ENCODE assay signal across 27 cellular contexts in genomic region chr5:168658394-168658793, GRCh38.
A peak's percentile ranks its signal among the peaks of the same experiment; 100 is the strongest.
DNase-seq lines count a peak whose midpoint lies in the region; ATAC-seq and TF ChIP-seq lines count a peak whose summit lies in the region.
"Had no signal": no experiment of that assay in that cellular context is flagged by ENCODE, and none has a peak within 500 bp of the region (broad histone marks: within the 10 kb centered on the region; RNA-seq: fewer than 3 reads in every experiment).

No MANE protein-coding gene starts in this region.

- H3K27me3 Mint-ChIP-seq in GM23338 (ENCODE audit: insufficient read depth, low read depth, poor library complexity) = peaks cover 1% of the 10 kb centered on the region
- H3K27me3 Mint-ChIP-seq in WTC11 (ENCODE audit: low read depth) = no peaks in the 10 kb centered on the region
- H3K27me3 Mint-ChIP-seq in endothelial cell (ENCODE audit: unreplicated experiment) = no peaks in the 10 kb centered on the region
- H3K27me3 Mint-ChIP-seq in activated CD4-positive, alpha-beta memory T cell treated with anti-CD3 and anti-CD28 coated beads for 36 hours = no peaks in the 10 kb centered on the region

- H3K4me1 ChIP-seq in GM23338 (ENCODE audit: insufficient read depth) (peaks cover 4% of the 10 kb centered on the region; the same call in 1 of the 2 replicates), foreskin keratinocyte (peaks cover 11% of the 10 kb centered on the region), mucosa of rectum (ENCODE audit: control insufficient read depth in 2 of 2, insufficient read depth in 2 of 2, low read length in 2 of 2) (peaks cover 47 to 53% of the 10 kb centered on the region in 2 donors)
- H3K4me1 ChIP-seq: lower lobe of right lung, upper lobe of left lung had no signal

- H3K4me3 ChIP-seq in GM23338 = no peak overlapping the region
- no peak overlapping the region for H3K4me3 ChIP-seq in mucosa of rectum (ENCODE audit: low read length in 2 of 2)
- H3K4me3 ChIP-seq: BLaER1, lower lobe of right lung, smooth muscle cell, upper lobe of left lung had no signal

- H3K27ac Mint-ChIP-seq in GM23338 = no peak overlapping the region
- H3K27ac Mint-ChIP-seq in WTC11 = no peak overlapping the region
- no peak overlapping the region for H3K27ac Mint-ChIP-seq in endothelial cell (ENCODE audit: unreplicated experiment)
- no peak overlapping the region for H3K27ac Mint-ChIP-seq in activated CD4-positive, alpha-beta memory T cell treated with anti-CD3 and anti-CD28 coated beads for 36 hours
- H3K27ac Mint-ChIP-seq: activated CD8-positive, alpha-beta T cell treated with anti-CD3 and anti-CD28 coated beads for 36 hours; activated naive CD4-positive, alpha-beta T cell treated with anti-CD3 and anti-CD28 coated beads, Interleukin-2, amount 50 U/mL, for 24 hours; activated T-helper 2 cell treated with anti-CD3 and anti-CD28 coated beads, Interferon-gamma antibody, Interleukin-2, Interleukin-4, amounts not matched to agents 10 μg/mL and 5 μg/mL and 100 μg/mL, durations not matched to agents 14 hours and 24 hours and 36 hours; endodermal cell had no signal

- H3K4me3 Mint-ChIP-seq in GM23338 = no peak overlapping the region
- no peak overlapping the region for H3K4me3 Mint-ChIP-seq in WTC11
- no peak overlapping the region for H3K4me3 Mint-ChIP-seq in endothelial cell (ENCODE audit: unreplicated experiment)
- no peak overlapping the region for H3K4me3 Mint-ChIP-seq in activated CD4-positive, alpha-beta memory T cell treated with anti-CD3 and anti-CD28 coated beads for 36 hours
- H3K4me3 Mint-ChIP-seq: activated CD8-positive, alpha-beta T cell treated with anti-CD3 and anti-CD28 coated beads for 36 hours; activated naive CD4-positive, alpha-beta T cell treated with anti-CD3 and anti-CD28 coated beads, Interleukin-2, amount 50 U/mL, for 24 hours; endodermal cell had no signal

- peak overlapping the region in 1 of 2 donors; percentile 8 for H3K9ac ChIP-seq in mucosa of rectum (ENCODE audit: low read depth in 1 of 2, low read length in 2 of 2)
- H3K9ac ChIP-seq: BLaER1 had no signal

- H3K9me2 ChIP-seq in GM23338 (ENCODE audit: insufficient read depth) = no peaks in the 10 kb centered on the region

- TF ChIP-seq CTCF in GM23338 (conservative IDR thresholded peaks at IDR 0.05; ENCODE audit: low read depth in 2 of 2) = no peak
- no peak for TF ChIP-seq CTCF in WTC11 (IDR thresholded peaks at IDR 0.05)
- no peak for TF ChIP-seq CTCF in foreskin keratinocyte (conservative IDR thresholded peaks at IDR 0.05)
- TF ChIP-seq CTCF in endothelial cell (IDR thresholded peaks at IDR 0.05; ENCODE audit: unreplicated experiment) = no peak

- no peaks in the 10 kb centered on the region for H3K9me3 Mint-ChIP-seq in GM23338
- no peaks in the 10 kb centered on the region for H3K9me3 Mint-ChIP-seq in WTC11
- no peaks in the 10 kb centered on the region for H3K9me3 Mint-ChIP-seq in endothelial cell (ENCODE audit: unreplicated experiment)
- no peaks in the 10 kb centered on the region for H3K9me3 Mint-ChIP-seq in activated CD4-positive, alpha-beta memory T cell treated with anti-CD3 and anti-CD28 coated beads for 36 hours
- H3K9me3 Mint-ChIP-seq: activated CD8-positive, alpha-beta T cell treated with anti-CD3 and anti-CD28 coated beads for 36 hours; activated naive CD4-positive, alpha-beta T cell treated with anti-CD3 and anti-CD28 coated beads, Interleukin-2, amount 50 U/mL, for 24 hours; activated T-helper 2 cell treated with anti-CD3 and anti-CD28 coated beads, Interferon-gamma antibody, Interleukin-2, Interleukin-4, amounts not matched to agents 10 μg/mL and 5 μg/mL and 100 μg/mL, durations not matched to agents 14 hours and 24 hours and 36 hours; endodermal cell had no signal

- H2AFZ ChIP-seq in GM23338 = 0 out of 2 replicates have a peak overlapping the region, but pooled peaks have one; percentile 56

- H3K27ac ChIP-seq in GM23338 (ENCODE audit: low read depth) (no peak overlapping the region), foreskin keratinocyte (no peak overlapping the region), mucosa of rectum (ENCODE audit: low read depth in 2 of 2, low read length in 2 of 2) (peak overlapping the region; percentile 80 to 86)
- H3K27ac ChIP-seq: BLaER1, lower lobe of right lung, upper lobe of left lung had no signal

- H3K27me3 ChIP-seq in GM23338 (ENCODE audit: insufficient read depth) = no peaks in the 10 kb centered on the region
- H3K27me3 ChIP-seq in foreskin keratinocyte = no peaks in the 10 kb centered on the region
- H3K27me3 ChIP-seq in mucosa of rectum (ENCODE audit: control insufficient read depth in 2 of 2, insufficient read depth in 2 of 2, low read length in 2 of 2) = no peaks in the 10 kb centered on the region
- H3K27me3 ChIP-seq: BLaER1, upper lobe of left lung had no signal

- no peaks in the 10 kb centered on the region for H3K79me2 ChIP-seq in GM23338 (replicated peaks; ENCODE audit: insufficient read depth)

- no peak overlapping the region for H3K4me2 ChIP-seq in GM23338
- H3K4me2 ChIP-seq: BLaER1, smooth muscle cell had no signal

- H3K36me3 ChIP-seq in GM23338 (ENCODE audit: insufficient read depth) = no peaks in the 10 kb centered on the region
- no peaks in the 10 kb centered on the region for H3K36me3 ChIP-seq in mucosa of rectum (ENCODE audit: control insufficient read depth in 2 of 2, insufficient read depth in 2 of 2, low read length in 2 of 2)
- H3K36me3 ChIP-seq: BLaER1, lower lobe of right lung, upper lobe of left lung had no signal

- peaks cover 14% of the 10 kb centered on the region for H3K4me1 Mint-ChIP-seq in GM23338
- peaks cover 15% of the 10 kb centered on the region for H3K4me1 Mint-ChIP-seq in WTC11
- peaks cover 12% of the 10 kb centered on the region for H3K4me1 Mint-ChIP-seq in endothelial cell (ENCODE audit: unreplicated experiment)
- peaks cover 1% of the 10 kb centered on the region for H3K4me1 Mint-ChIP-seq in activated CD4-positive, alpha-beta memory T cell treated with anti-CD3 and anti-CD28 coated beads for 36 hours (ENCODE audit: low read depth)
- H3K4me1 Mint-ChIP-seq: activated naive CD4-positive, alpha-beta T cell treated with anti-CD3 and anti-CD28 coated beads, Interleukin-2, amount 50 U/mL, for 24 hours had no signal

- H3K36me3 Mint-ChIP-seq in GM23338 (ENCODE audit: low read depth) (no peaks in the 10 kb centered on the region), WTC11 (no peaks in the 10 kb centered on the region), endothelial cell (ENCODE audit: low read depth, unreplicated experiment) (no peaks in the 10 kb centered on the region)
- H3K36me3 Mint-ChIP-seq in activated CD4-positive, alpha-beta memory T cell treated with anti-CD3 and anti-CD28 coated beads for 36 hours = no peaks in the 10 kb centered on the region
- H3K36me3 Mint-ChIP-seq: activated naive CD4-positive, alpha-beta T cell treated with anti-CD3 and anti-CD28 coated beads, Interleukin-2, amount 50 U/mL, for 24 hours had no signal

- DNase-seq in GM23338 (ENCODE audit: low spot score) (no peak), WTC11 (ENCODE audit: low spot score) (no peak), foreskin keratinocyte (peak; percentile 61 to 81), NCI-H524 (lab: John Stamatoyannopoulos, UW) (no peak), endothelial cell (ENCODE audit: low spot score) (no peak)
- DNase-seq in activated CD4-positive, alpha-beta memory T cell treated with anti-CD3 and anti-CD28 coated beads for 36 hours = no peak
- DNase-seq: activated CD8-positive, alpha-beta T cell treated with anti-CD3 and anti-CD28 coated beads for 36 hours; amygdala; cortex of kidney; endodermal cell; IMR-90; islet precursor cell; lower lobe of right lung; NCI-H1694 treated with DMSO at 0.1 percent for 48 hours; NCI-H2171 treated with DMSO at 0.1 percent for 48 hours; NCI-H524 treated with DMSO at 0.1 percent for 48 hours; occipital lobe; stimulated activated CD4-positive, alpha-beta T cell treated with anti-CD3 and anti-CD28 coated beads, Interleukin-1b, Interleukin-23, amount 100 ng/mL, for 48 hours; upper lobe of left lung had no signal

- no peaks in the 10 kb centered on the region for H3K9me3 ChIP-seq in mucosa of rectum (ENCODE audit: control insufficient read depth in 2 of 2, low read length in 2 of 2)
- H3K9me3 ChIP-seq: BLaER1, lower lobe of right lung, upper lobe of left lung had no signal

- POLR2A ChIA-PET in WTC11 (lab: Charles Lee) = no interaction called here
- POLR2A ChIA-PET in activated CD4-positive, alpha-beta memory T cell treated with anti-CD3 and anti-CD28 coated beads for 36 hours (lab: Charles Lee) = no interaction called here

- H4K20me1 ChIP-seq in GM23338 (replicated peaks; ENCODE audit: insufficient read depth) = no peaks in the 10 kb centered on the region
- H4K20me1 ChIP-seq: BLaER1 had no signal

- intact Hi-C loops in activated CD4-positive, alpha-beta memory T cell treated with anti-CD3 and anti-CD28 coated beads for 36 hours (cut with micrococcal nuclease) = no loop called here

- CTCF ChIA-PET in WTC11 (lab: Charles Lee) = interaction anchor here (1.8 kb wide), 1 partner anchor 12 kb away, joined by 5 read pairs; no protein-coding TSS in a partner anchor
- CTCF ChIA-PET in activated CD4-positive, alpha-beta memory T cell treated with anti-CD3 and anti-CD28 coated beads for 36 hours (lab: Charles Lee) = no interaction called here

- ATAC-seq in GM23338 (no peak), WTC11 (peak; percentile 26; the same call in 1 of the 2 replicates), foreskin keratinocyte (peak; percentile 82), GM19023 (IDR thresholded peaks at IDR 0.05; ENCODE audit: unreplicated experiment) (no peak)
- ATAC-seq: activated CD4-positive, CD25-positive, alpha-beta regulatory T cell treated with anti-CD3 and anti-CD28 coated beads, Interleukin-2, amount 50 U/mL, for 24 hours; activated CD8-positive, alpha-beta T cell treated with anti-CD3 and anti-CD28 coated beads for 36 hours; lower lobe of right lung; Panc1 had no signal

- H3F3A ChIP-seq in GM23338 (replicated peaks; ENCODE audit: low read depth) = no peaks in the 10 kb centered on the region

TF ChIP-seq in WTC11, 78 proteins besides CTCF, POLR2A, EP300 and RAD21 (continues in another document):
- TF ChIP-seq NFATC4 (CRISPR knock-in tag; IDR thresholded peaks at IDR 0.05) (no peak), PREB (CRISPR knock-in tag; IDR thresholded peaks at IDR 0.05; ENCODE audit: borderline replicate concordance) (no peak), SP1 (CRISPR knock-in tag; conservative IDR thresholded peaks at IDR 0.05) (no peak)

Comparison
In these comparisons a context has a peak if more than half of its experiments do, and no peak if none do; other contexts are left out.
1. ATAC-seq: peak in WTC11 (single experiment) and foreskin keratinocyte (single experiment); none in GM23338 (single experiment) and GM19023 (single experiment).
2. DNase-seq: peak in foreskin keratinocyte (2 of 2); none in GM23338 (single experiment), WTC11 (single experiment), NCI-H524 (0 of 2), endothelial cell (single experiment) and activated CD4-positive, alpha-beta memory T cell treated with anti-CD3 and anti-CD28 coated beads for 36 hours (single experiment).
3. H3K27ac ChIP-seq: peak in mucosa of rectum (2 of 2); none in GM23338 (single experiment) and foreskin keratinocyte (single experiment).